Comparison of ENCODE assay signal across 20 cellular contexts in genomic region chr2:9187620-9188214, GRCh38. TPM values are rescaled to one million over a fixed set of nuclear protein-coding genes. Genes with fewer than 3 reads are reported as not detected.
DNase-seq lines count a peak whose midpoint lies in the region; ATAC-seq, FAIRE-seq and TF ChIP-seq lines count a peak whose summit lies in the region.
"Had no signal": no experiment of that assay in that cellular context is flagged by ENCODE, and none has a peak within 500 bp of the region (broad histone marks: within the 10 kb centered on the region; RNA-seq: fewer than 3 reads in every experiment).

No MANE protein-coding gene starts in this region.

- H3K4me1 ChIP-seq in GM23248 (ENCODE audit: insufficient read depth) = peaks cover 64% of the 10 kb centered on the region
- peaks cover 46% of the 10 kb centered on the region for H3K4me1 ChIP-seq in adipocyte (ENCODE audit: control insufficient read depth, insufficient read depth, low read length)
- H3K4me1 ChIP-seq in sigmoid colon = peaks cover 0 to 43% (median 38%) of the 10 kb centered on the region in 4 donors
- H3K4me1 ChIP-seq in heart left ventricle = peaks cover 0 to 25% (median 11%) of the 10 kb centered on the region in 12 donors

- H3F3A ChIP-seq in GM23248 (ENCODE audit: insufficient read depth) = peaks cover 56% of the 10 kb centered on the region

- H3K9me3 ChIP-seq in GM23248 (ENCODE audit: low read depth) (no peaks in the 10 kb centered on the region), adipocyte (ENCODE audit: control insufficient read depth, low read length) (no peaks in the 10 kb centered on the region), sigmoid colon (no peaks in the 10 kb centered on the region), heart left ventricle (no peaks in the 10 kb centered on the region)
- H3K9me3 ChIP-seq: ovary had no signal

- no peaks in the 10 kb centered on the region for H3K9me2 ChIP-seq in GM23248 (ENCODE audit: insufficient read depth)

- peak; percentile 83 for DNase-seq in GM23248
- DNase-seq in adipocyte (ENCODE audit: low read depth) = peak; percentile 67
- peak; percentile 90 for DNase-seq in fibroblast of the aortic adventitia (ENCODE audit: low read depth)
- no peak for DNase-seq in sigmoid colon
- DNase-seq in RCC 7860 (ENCODE audit: low spot score) = no peak
- DNase-seq in MV-4-11 (lab: John Stamatoyannopoulos, UW) = no peak
- DNase-seq in heart left ventricle = no peak
- DNase-seq: effector CD4-positive, alpha-beta T cell; naive thymus-derived CD8-positive, alpha-beta T cell; NCI-H2029; NCI-H226; NCI-H82; OCI-M1; ovary; right cardiac atrium; SHP77 treated with DMSO at 0.1 percent for 48 hours; T-cell had no signal

- FAIRE-seq in RCC 7860 (lab: Jason Lieb, UNC) = no peak
- FAIRE-seq: G401.6 had no signal

- no peak for ATAC-seq in GM21423 (IDR thresholded peaks at IDR 0.05; ENCODE audit: unreplicated experiment)
- ATAC-seq in heart left ventricle = no peak
- ATAC-seq: left lobe of liver; naive thymus-derived CD8-positive, alpha-beta T cell; right cardiac atrium; T-cell had no signal

- no peaks in the 10 kb centered on the region for H3K27me3 ChIP-seq in GM23248 (replicated peaks; ENCODE audit: insufficient read depth)
- no peaks in the 10 kb centered on the region for H3K27me3 ChIP-seq in adipocyte (replicated peaks; ENCODE audit: control insufficient read depth, insufficient read depth, low read length)
- H3K27me3 ChIP-seq in sigmoid colon = no peaks in the 10 kb centered on the region
- H3K27me3 ChIP-seq in heart left ventricle = no peaks in the 10 kb centered on the region
- H3K27me3 ChIP-seq: ovary had no signal

- TF ChIP-seq POLR2A in sigmoid colon (IDR thresholded peaks at IDR 0.05) (no peak), heart left ventricle (IDR thresholded peaks at IDR 0.05) (no peak)

- in situ Hi-C loops in GM23248 (cut with MboI) = no loop called here

- H3K27ac ChIP-seq in GM23248 = peak overlapping the region; percentile 83
- H3K27ac ChIP-seq in sigmoid colon = peak overlapping the region; percentile 38 to 90 (median 66)
- peak overlapping the region in 1 of 12 donors; percentile 8 for H3K27ac ChIP-seq in heart left ventricle
- H3K27ac ChIP-seq: ovary had no signal

- TF ChIP-seq CTCF in fibroblast of the aortic adventitia (IDR thresholded peaks at IDR 0.05; ENCODE audit: insufficient read depth, low read length) (no peak), sigmoid colon (IDR thresholded peaks at IDR 0.05) (no peak), heart left ventricle (IDR thresholded peaks at IDR 0.05) (no peak)

- WGBS in GM23248 (ENCODE audit: low coverage in 1 of 2, low lambda C conversion rate in 2 of 2, missing lambda C conversion rate in 2 of 2), 2 experiments = 19 to 23% methylated on average over 2 of the region's 2 CpGs
- 13 to 56% methylated on average over 2 of the region's 2 CpGs for WGBS in sigmoid colon, 2 donors
- WGBS in heart left ventricle, 4 donors = 38 to 58% (median 52%) methylated on average over 2 of the region's 2 CpGs

- intact Hi-C loops in sigmoid colon (cut with DNase I) = no loop called here
- intact Hi-C loops in heart left ventricle (cut with DNase I) = no loop called here

- TF ChIP-seq EP300 in sigmoid colon (IDR thresholded peaks at IDR 0.05) = no peak

- peak overlapping the region; percentile 5 for H3K4me2 ChIP-seq in GM23248 (ENCODE audit: unreplicated experiment)

- no peak overlapping the region for H3K4me3 ChIP-seq in GM23248
- no peak overlapping the region for H3K4me3 ChIP-seq in adipocyte (ENCODE audit: low read length)
- no peak overlapping the region for H3K4me3 ChIP-seq in fibroblast of the aortic adventitia (ENCODE audit: low read depth, low read length)
- H3K4me3 ChIP-seq in sigmoid colon = no peak overlapping the region
- no peak overlapping the region for H3K4me3 ChIP-seq in heart left ventricle
- H3K4me3 ChIP-seq: ovary had no signal

- no peaks in the 10 kb centered on the region for H4K20me1 ChIP-seq in GM23248 (ENCODE audit: insufficient read depth)

- no peaks in the 10 kb centered on the region for H3K79me2 ChIP-seq in GM23248 (ENCODE audit: insufficient read depth)

- H3K9ac ChIP-seq in GM23248 = peak overlapping the region; percentile 56; the same call in 1 of the 2 replicates
- H3K9ac ChIP-seq in adipocyte (ENCODE audit: low read length) = peak overlapping the region; percentile 4

- H3K36me3 ChIP-seq in GM23248 (ENCODE audit: low read depth) (no peaks in the 10 kb centered on the region), adipocyte (ENCODE audit: control insufficient read depth, insufficient read depth, low read length, severe bottlenecking) (no peaks in the 10 kb centered on the region), sigmoid colon (no peaks in the 10 kb centered on the region), heart left ventricle (no peaks in the 10 kb centered on the region)
- H3K36me3 ChIP-seq: ovary had no signal

- H2AFZ ChIP-seq in GM23248 = no peak overlapping the region

RNA-seq across cellular contexts. Expression of gene ASAP2, which starts 18.9 kb away (rescaled TPM):
- 49.6 and 54.1 TPM in 2 replicates for total RNA-seq in GM23248 (2014; rRNA removed; shearing (Covaris generic))
- polyA plus RNA-seq in GM23248 (2016; fragmentation: Nextera tagmentation; extraction: Ambion mirVana) (8.8 and 10.9 TPM in 2 replicates), sigmoid colon (10 to 100 TPM; 15.1 to 31.7 (median 25.8) TPM), heart left ventricle (1 to 10 TPM; 6.7 to 8.0 TPM)
- total RNA-seq in fibroblast of the aortic adventitia (ENCODE audit: low replicate concordance) (37.1 and 76.4 TPM in 2 replicates), sigmoid colon (10 to 100 TPM; 22.1 to 56.5 (median 26.5) TPM), heart left ventricle (10 to 100 TPM in 7 of 9 donors, 1 to 10 TPM in 2; 7.4 to 17.0 (median 12.9) TPM)
- total RNA-seq: naive thymus-derived CD8-positive, alpha-beta T cell had no signal
- polyA plus RNA-seq: naive thymus-derived CD8-positive, alpha-beta T cell had no signal

Comparison
In these comparisons a context has a peak if more than half of its experiments do, and no peak if none do; other contexts are left out.
1. DNase-seq: peak in GM23248 (single experiment), adipocyte (single experiment) and fibroblast of the aortic adventitia (single experiment); none in sigmoid colon (single experiment), RCC 7860 (single experiment), MV-4-11 (single experiment) and heart left ventricle (0 of 5).